ENCODE assay signal across 14 cellular contexts in the genomic region with DNA sequence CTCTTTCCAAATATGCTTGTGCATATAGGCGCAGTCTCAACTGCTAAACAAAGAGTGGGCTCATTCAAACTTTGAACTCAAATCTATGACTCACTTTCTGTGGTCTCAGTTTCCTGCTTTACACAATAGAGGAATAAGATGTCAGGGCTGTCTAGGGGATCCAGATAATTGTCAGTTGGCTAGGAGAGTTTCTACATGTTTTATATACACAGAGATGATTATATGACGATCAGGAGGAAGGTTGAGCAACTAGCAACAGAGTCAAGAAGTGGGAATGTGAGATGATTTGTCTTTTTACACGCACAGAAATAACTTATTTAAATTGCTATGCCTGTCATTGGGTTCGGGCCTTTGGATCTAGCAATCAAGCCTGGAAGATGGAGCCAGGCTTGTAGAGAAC.
A peak's percentile ranks its signal among the peaks of the same experiment; 100 is the strongest.
DNase-seq lines count a peak whose midpoint lies in the region; TF ChIP-seq lines count a peak whose summit lies in the region.
"Had no signal": no experiment of that assay in that cellular context is flagged by ENCODE, and none has a peak within 500 bp of the region (broad histone marks: within the 10 kb centered on the region; RNA-seq: fewer than 3 reads in every experiment).

No MANE protein-coding gene starts in this region.

- H3K9me3 ChIP-seq in uterus = no peaks in the 10 kb centered on the region

- peaks cover 5% of the 10 kb centered on the region for H3K27me3 Mint-ChIP-seq in activated naive CD4-positive, alpha-beta T cell treated with anti-CD3 and anti-CD28 coated beads for 36 hours (ENCODE audit: low read depth)

- no peaks in the 10 kb centered on the region for H3K36me3 ChIP-seq in uterus

- no peaks in the 10 kb centered on the region for H3K36me3 Mint-ChIP-seq in activated naive CD4-positive, alpha-beta T cell treated with anti-CD3 and anti-CD28 coated beads for 36 hours (ENCODE audit: low read depth)
- H3K36me3 Mint-ChIP-seq: activated naive CD4-positive, alpha-beta T cell treated with anti-CD3 and anti-CD28 coated beads, Interleukin-2, amount 50 U/mL, for 72 hours had no signal

- TF ChIP-seq CTCF in uterus (IDR thresholded peaks at IDR 0.05) = no peak

- no peaks in the 10 kb centered on the region for H3K4me1 ChIP-seq in uterus
- H3K4me1 ChIP-seq: parathyroid adenoma had no signal

- intact Hi-C loops in uterus (cut with DNase I; ENCODE audit: low total_unique reads) (no loop called here), head of caudate nucleus (cut with DNase I) (no loop called here)
- intact Hi-C loops in activated naive CD4-positive, alpha-beta T cell treated with anti-CD3 and anti-CD28 coated beads for 36 hours (cut with micrococcal nuclease) = no loop called here

- H3K4me3 ChIP-seq in uterus = no peak overlapping the region

- DNase-seq in COLO829 (ENCODE audit: low spot score) = peak; percentile 86
- DNase-seq in KG1 (lab: John Stamatoyannopoulos, UW) = peak; percentile 7
- DNase-seq in SKM-1 treated with dmso at 0.1 percent for 144 hours (lab: John Stamatoyannopoulos, UW; ENCODE audit: unreplicated experiment) = peak; percentile 94
- DNase-seq in glomerular endothelial cell (ENCODE audit: extremely low read depth, low read depth, low spot score) = peak; percentile 66
- DNase-seq in uterus = no peak
- no peak for DNase-seq in iPS-NIHi7 (ENCODE audit: extremely low spot score)
- no peak for DNase-seq in activated naive CD4-positive, alpha-beta T cell treated with anti-CD3 and anti-CD28 coated beads for 36 hours
- DNase-seq in head of caudate nucleus = no peak
- DNase-seq: activated CD4-positive, alpha-beta T cell treated with anti-CD3 and anti-CD28 coated beads, Interleukin-2, amount 50 U/mL, for 48 hours; H7; left colon; NCI-H2029 treated with DMSO at 0.1 percent for 48 hours had no signal

- H3K9me3 Mint-ChIP-seq in activated naive CD4-positive, alpha-beta T cell treated with anti-CD3 and anti-CD28 coated beads for 36 hours = no peaks in the 10 kb centered on the region

- TF ChIP-seq POLR2A in uterus (IDR thresholded peaks at IDR 0.05) = no peak

- H3K27ac Mint-ChIP-seq in activated naive CD4-positive, alpha-beta T cell treated with anti-CD3 and anti-CD28 coated beads for 36 hours = no peak overlapping the region
- H3K27ac Mint-ChIP-seq: activated naive CD4-positive, alpha-beta T cell treated with anti-CD3 and anti-CD28 coated beads, Interleukin-2, amount 50 U/mL, for 72 hours had no signal

- no peaks in the 10 kb centered on the region for H3K27me3 ChIP-seq in uterus

- H3K4me1 Mint-ChIP-seq in activated naive CD4-positive, alpha-beta T cell treated with anti-CD3 and anti-CD28 coated beads for 36 hours (ENCODE audit: low read depth) = no peaks in the 10 kb centered on the region

- no peak overlapping the region for H3K27ac ChIP-seq in uterus
- H3K27ac ChIP-seq: parathyroid adenoma had no signal

- CTCF ChIA-PET in activated naive CD4-positive, alpha-beta T cell treated with anti-CD3 and anti-CD28 coated beads for 36 hours (lab: Charles Lee) = no interaction called here

- H3K4me3 Mint-ChIP-seq in activated naive CD4-positive, alpha-beta T cell treated with anti-CD3 and anti-CD28 coated beads for 36 hours = no peak overlapping the region

Comparison
In these comparisons a context has a peak if more than half of its experiments do, and no peak if none do; other contexts are left out.
1. DNase-seq: peak in COLO829 (single experiment), KG1 (single experiment), SKM-1 treated with dmso at 0.1 percent for 144 hours (single experiment) and glomerular endothelial cell (single experiment); none in uterus (0 of 2), iPS-NIHi7 (single experiment), activated naive CD4-positive, alpha-beta T cell treated with anti-CD3 and anti-CD28 coated beads for 36 hours (single experiment) and head of caudate nucleus (0 of 42).